9 cellular contexts compared by ENCODE assay signal in genomic region chr17:45411348-45412105, GRCh38. TPM values are rescaled to one million over a fixed set of nuclear protein-coding genes. Genes with fewer than 3 reads are reported as not detected.
A peak's percentile ranks its signal among the peaks of the same experiment; 100 is the strongest.
DNase-seq lines count a peak whose midpoint lies in the region; ATAC-seq and TF ChIP-seq lines count a peak whose summit lies in the region.
"Had no signal": no experiment of that assay in that cellular context is flagged by ENCODE, and none has a peak within 500 bp of the region (broad histone marks: within the 10 kb centered on the region; RNA-seq: fewer than 3 reads in every experiment).

No MANE protein-coding gene starts in this region.

- peaks cover 13% of the 10 kb centered on the region for H3K4me1 ChIP-seq in psoas muscle

- peak overlapping the region; percentile 14; the same call in 1 of the 2 replicates for H3K27ac ChIP-seq in RWPE1
- no peak overlapping the region for H3K27ac ChIP-seq in psoas muscle

- intact Hi-C loops in psoas muscle (cut with DNase I), result no loop called here

- POLR2A ChIA-PET in RWPE1 (lab: Yijun Ruan, JAX; ENCODE audit: low non-redundant PET), result interaction anchor here (0.5 to 0.7 kb wide), 3 partner anchors 19 to 94 kb away, joined by 3 to 7 read pairs (median 5); partner anchors contain the start of gene MAP3K14

- DNase-seq in GM20000 (ENCODE audit: low spot score) (peak; percentile 9), RWPE1 (ENCODE audit: low spot score) (no peak), psoas muscle (peak in 1 of 2 donors; percentile 35), GM13977 (ENCODE audit: low spot score) (no peak), Ammon's horn (ENCODE audit: low spot score) (no peak), dedifferentiated amniotic fluid mesenchymal stem cell (ENCODE audit: extremely low spot score) (no peak)
- no peak for DNase-seq in activated CD4-positive, CD25-positive, alpha-beta regulatory T cell treated with anti-CD3 and anti-CD28 coated beads, Interleukin-2, amount 50 U/mL, for 72 hours

- CTCF ChIA-PET in RWPE1 (lab: Yijun Ruan, JAX), result interaction anchor here (0.6 to 0.9 kb wide), 2 partner anchors 274 to 276 kb away, joined by 3 to 5 read pairs; partner anchors contain the start of gene ACBD4

- H3K4me3 ChIP-seq in psoas muscle, result no peak overlapping the region

- 54 to 66% (median 65%) methylated on average over 5 of the region's 5 CpGs for whole genome bisulfite sequencing in psoas muscle, 3 donors

- H3K9me3 ChIP-seq in psoas muscle, result no peaks in the 10 kb centered on the region

- ATAC-seq in esophagus mucosa (peak; percentile 53), psoas muscle (peak; percentile 73 to 90 (median 80))
- ATAC-seq: SK-N-SH treated with all-trans-retinoic acid at 6 μM for 48 hours had no signal

- H3K27me3 ChIP-seq in psoas muscle (ENCODE audit: insufficient read depth in 3 of 3, low read length in 2 of 3), result no peaks in the 10 kb centered on the region

- in situ Hi-C loops in GM13977 (cut with MboI; ENCODE audit: low pct_unique_long_range_greater_than_20kb, low sequenced_read_pairs, unreplicated experiment), result no loop called here

- H3K36me3 ChIP-seq in psoas muscle (ENCODE audit: insufficient read depth in 1 of 2, low read depth in 1 of 2), result no peaks in the 10 kb centered on the region

- no peak for TF ChIP-seq CTCF in GM20000 (IDR thresholded peaks at IDR 0.05; ENCODE audit: extremely low read depth, missing control alignments)
- no peak for TF ChIP-seq CTCF in RWPE1 (conservative IDR thresholded peaks at IDR 0.05; ENCODE audit: low read depth)
- TF ChIP-seq CTCF in psoas muscle (IDR thresholded peaks at IDR 0.05), result no peak
- no peak for TF ChIP-seq CTCF in GM13977 (IDR thresholded peaks at IDR 0.05; ENCODE audit: extremely low read depth, insufficient read depth, missing control alignments)

RNA-seq across cellular contexts. Expression of gene ARHGAP27, which starts 21.1 kb away (rescaled TPM):
- 69.0 TPM for total RNA-seq in esophagus mucosa
- 1 to 10 TPM; 4.8 to 8.1 (median 6.7) TPM for total RNA-seq in psoas muscle
- polyA plus RNA-seq in psoas muscle, result 1 to 10 TPM; 3.4 to 8.9 (median 3.5) TPM
